Comparison of ENCODE assay signal across 1 cellular context in the genomic region with DNA sequence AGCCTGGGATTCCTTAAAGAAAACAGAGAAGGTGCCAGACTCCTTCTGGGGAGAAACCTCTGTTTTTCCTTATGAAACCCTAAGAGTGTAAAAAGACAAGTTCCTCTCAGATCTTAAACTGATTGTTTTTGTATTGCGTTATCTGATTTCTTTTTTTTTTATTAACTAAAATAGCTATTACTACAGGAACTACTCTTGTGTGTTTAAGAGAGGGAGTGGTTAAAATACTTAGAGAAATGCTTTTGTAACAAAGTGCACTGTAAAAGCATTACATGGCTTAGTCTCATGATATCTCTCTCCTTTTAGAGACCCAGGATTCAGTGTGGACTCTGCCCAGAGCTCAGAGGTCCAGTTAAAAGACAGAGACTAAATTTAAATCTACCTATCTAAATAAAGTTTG.
TF ChIP-seq lines count a peak whose summit lies in the region.

No MANE protein-coding gene starts in this region.

TF ChIP-seq in HepG2, 621 proteins besides CTCF, POLR2A, EP300 and RAD21 (continued from another document):
- TF ChIP-seq ATF4 (CRISPR knock-in tag; IDR thresholded peaks at IDR 0.05) (no peak), SAFB2 (CRISPR knock-in tag; IDR thresholded peaks at IDR 0.05; ENCODE audit: borderline replicate concordance, low read depth) (no peak), NCOR1 (IDR thresholded peaks at IDR 0.05; ENCODE audit: borderline replicate concordance, low read length) (peak; percentile 70), ZKSCAN1 (IDR thresholded peaks at IDR 0.05; ENCODE audit: low read length) (no peak), SMARCE1 (IDR thresholded peaks at IDR 0.05; ENCODE audit: borderline replicate concordance) (no peak), DNMT3B (CRISPR knock-in tag; conservative IDR thresholded peaks at IDR 0.05) (no peak), KDM4B (CRISPR knock-in tag; IDR thresholded peaks at IDR 0.05) (no peak), LCORL (IDR thresholded peaks at IDR 0.05) (no peak), LCORL (CRISPR knock-in tag; IDR thresholded peaks at IDR 0.05) (0 out of 2 replicates have a peak, but pooled peaks have one; percentile 19), ZNF383 (CRISPR knock-in tag; IDR thresholded peaks at IDR 0.05; ENCODE audit: borderline replicate concordance) (no peak), ZBTB14 (CRISPR knock-in tag; IDR thresholded peaks at IDR 0.05) (no peak), ZNF34 (CRISPR knock-in tag; IDR thresholded peaks at IDR 0.05; ENCODE audit: borderline replicate concordance) (no peak), ZSCAN29 (CRISPR knock-in tag; conservative IDR thresholded peaks at IDR 0.05) (no peak), SOX13 (IDR thresholded peaks at IDR 0.05) (no peak), SOX13 (CRISPR knock-in tag; conservative IDR thresholded peaks at IDR 0.05 in 1 of 2, IDR thresholded peaks at IDR 0.05 in 1 of 2) (no peak), ZNF260 (CRISPR knock-in tag; IDR thresholded peaks at IDR 0.05; ENCODE audit: borderline replicate concordance, low read depth) (no peak), ZSCAN20 (CRISPR knock-in tag; IDR thresholded peaks at IDR 0.05; ENCODE audit: borderline replicate concordance) (no peak), HDAC2 (CRISPR knock-in tag; IDR thresholded peaks at IDR 0.05) (no peak), HNF4A (CRISPR knock-in tag; IDR thresholded peaks at IDR 0.05) (peak; percentile 37; the same call in 1 of the 2 replicates), RELA (CRISPR knock-in tag; IDR thresholded peaks at IDR 0.05) (no peak), ZNF780A (CRISPR knock-in tag; IDR thresholded peaks at IDR 0.05) (no peak)
- TF ChIP-seq, protein P1, sequence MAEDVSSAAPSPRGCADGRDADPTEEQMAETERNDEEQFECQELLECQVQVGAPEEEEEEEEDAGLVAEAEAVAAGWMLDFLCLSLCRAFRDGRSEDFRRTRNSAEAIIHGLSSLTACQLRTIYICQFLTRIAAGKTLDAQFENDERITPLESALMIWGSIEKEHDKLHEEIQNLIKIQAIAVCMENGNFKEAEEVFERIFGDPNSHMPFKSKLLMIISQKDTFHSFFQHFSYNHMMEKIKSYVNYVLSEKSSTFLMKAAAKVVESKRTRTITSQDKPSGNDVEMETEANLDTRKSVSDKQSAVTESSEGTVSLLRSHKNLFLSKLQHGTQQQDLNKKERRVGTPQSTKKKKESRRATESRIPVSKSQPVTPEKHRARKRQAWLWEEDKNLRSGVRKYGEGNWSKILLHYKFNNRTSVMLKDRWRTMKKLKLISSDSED (CRISPR knock-in tag; IDR thresholded peaks at IDR 0.05) = no peak
